8 cellular contexts compared by ENCODE assay signal in the genomic region with DNA sequence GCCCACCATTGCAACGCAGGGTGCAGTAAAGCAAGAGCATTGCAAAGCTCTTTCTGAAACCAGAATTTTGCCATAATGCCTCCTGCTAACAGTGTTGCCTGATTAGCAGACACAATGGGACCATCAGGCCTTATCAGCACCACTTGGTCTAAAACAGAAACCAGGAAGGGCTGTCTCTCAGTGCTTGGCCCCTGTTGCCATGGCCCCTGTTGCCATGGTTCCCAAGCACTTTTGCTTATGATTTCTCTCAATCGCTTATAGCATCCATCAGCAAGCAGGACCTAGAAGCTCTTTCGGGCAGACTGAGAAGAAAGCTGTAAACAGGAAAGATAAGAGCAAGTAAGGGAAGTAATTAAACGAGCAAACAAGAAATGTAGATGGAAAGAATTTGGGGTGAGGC. TPM values are rescaled to one million over a fixed set of nuclear protein-coding genes. Genes with fewer than 3 reads are reported as not detected.
A peak's percentile ranks its signal among the peaks of the same experiment; 100 is the strongest.
DNase-seq lines count a peak whose midpoint lies in the region; ATAC-seq and TF ChIP-seq lines count a peak whose summit lies in the region.

No MANE protein-coding gene starts in this region.

- DNase-seq in NCI-H748 (lab: John Stamatoyannopoulos, UW; ENCODE audit: unreplicated experiment) (peak; percentile 82), mucosa of descending colon (peak in 1 of 3 donors; percentile 37), esophagus muscularis mucosa (ENCODE audit: extremely low spot score) (no peak), omental fat pad (ENCODE audit: low spot score) (no peak), SHP77 treated with DMSO at 0.1 percent for 48 hours (lab: John Stamatoyannopoulos, UW) (no peak)
- DNase-seq in activated effector memory CD4-positive, alpha-beta T cell treated with Interleukin-2 at 50 U/mL for 16 hours, result peak; percentile 53

- ATAC-seq in GM18511 (IDR thresholded peaks at IDR 0.05; ENCODE audit: unreplicated experiment) (peak; percentile 88), HG02588 (IDR thresholded peaks at IDR 0.05; ENCODE audit: unreplicated experiment) (peak; percentile 84), mucosa of descending colon (peak; percentile 45), omental fat pad (ENCODE audit: low FRiP score) (no peak)

- TF ChIP-seq EP300 in esophagus muscularis mucosa (IDR thresholded peaks at IDR 0.05), result no peak

- 59% methylated on average over 4 of the region's 4 CpGs for WGBS in esophagus muscularis mucosa

- H3K4me3 ChIP-seq in mucosa of descending colon, result no peak overlapping the region
- no peak overlapping the region for H3K4me3 ChIP-seq in esophagus muscularis mucosa

- H3K9me3 ChIP-seq in mucosa of descending colon (no peaks in the 10 kb centered on the region), esophagus muscularis mucosa (no peaks in the 10 kb centered on the region)

- intact Hi-C loops in mucosa of descending colon (cut with DNase I, micrococcal nuclease), result no loop called here
- intact Hi-C loops in esophagus muscularis mucosa (cut with DNase I), result no loop called here

- H3K27ac ChIP-seq in esophagus muscularis mucosa (replicated peaks in 1 of 4), result peak overlapping the region in 1 of 4 donors; percentile 7

- H3K4me1 ChIP-seq in mucosa of descending colon (ENCODE audit: low read depth) (no peaks in the 10 kb centered on the region), esophagus muscularis mucosa (peaks cover 0 to 15% (median 12%) of the 10 kb centered on the region in 4 donors)

- H3K36me3 ChIP-seq in mucosa of descending colon (ENCODE audit: low read depth), result no peaks in the 10 kb centered on the region
- H3K36me3 ChIP-seq in esophagus muscularis mucosa, result no peaks in the 10 kb centered on the region

- H3K27me3 ChIP-seq in esophagus muscularis mucosa, result no peaks in the 10 kb centered on the region

- TF ChIP-seq POLR2A in esophagus muscularis mucosa (IDR thresholded peaks at IDR 0.05; ENCODE audit: low read depth), result no peak

- TF ChIP-seq CTCF in mucosa of descending colon (IDR thresholded peaks at IDR 0.05) (no peak), esophagus muscularis mucosa (IDR thresholded peaks at IDR 0.05) (no peak), omental fat pad (IDR thresholded peaks at IDR 0.05) (no peak)

RNA-seq across cellular contexts. Expression of gene RTL5, which starts 36.8 kb away (rescaled TPM):
- total RNA-seq in mucosa of descending colon (10 to 100 TPM in 1 of 3 donors, 1 to 10 TPM in 1, under 1 TPM in 1; 0.75 to 13.5 (median 2.7) TPM), esophagus muscularis mucosa (10 to 100 TPM in 3 of 4 donors, 1 to 10 TPM in 1; 8.0 to 19.8 (median 13.3) TPM), omental fat pad (1 to 10 TPM; 3.7 to 6.9 (median 4.4) TPM)

Comparison
In these comparisons a context has a peak if more than half of its experiments do, and no peak if none do; other contexts are left out.
1. DNase-seq: peak in NCI-H748 (single experiment) and activated effector memory CD4-positive, alpha-beta T cell treated with Interleukin-2 at 50 U/mL for 16 hours (single experiment); none in esophagus muscularis mucosa (single experiment), omental fat pad (single experiment) and SHP77 treated with DMSO at 0.1 percent for 48 hours (single experiment).